23 cellular contexts compared by ENCODE assay signal in the genomic region with DNA sequence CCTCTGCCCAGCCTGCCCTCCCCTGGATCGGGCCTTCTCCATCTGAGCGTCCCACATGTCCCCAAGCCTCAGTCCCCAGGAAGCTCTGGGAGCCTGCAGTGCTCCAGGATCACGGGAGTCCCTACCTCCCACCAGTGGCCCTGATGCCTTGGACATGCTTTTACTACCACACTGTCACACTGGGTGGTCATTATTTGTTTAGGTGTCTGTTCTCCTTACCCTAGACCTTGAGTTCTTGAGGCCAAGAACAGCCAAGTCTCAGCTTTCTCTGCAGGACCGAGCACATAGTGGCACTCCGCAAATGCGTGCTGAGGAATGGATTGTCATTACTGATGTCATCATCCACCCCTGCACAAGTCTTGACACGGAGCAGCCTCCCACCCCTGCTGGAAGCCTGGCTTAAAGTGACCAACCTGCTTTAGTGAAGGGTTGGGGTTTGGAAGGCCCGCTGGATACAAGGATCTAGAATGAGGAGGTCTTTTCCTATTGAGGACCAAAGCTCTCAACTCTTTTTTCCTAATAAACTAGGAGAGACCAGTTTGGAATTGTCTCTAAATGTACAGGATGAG.
"Had no signal": no experiment of that assay in that cellular context is flagged by ENCODE, and none has a peak within 500 bp of the region (broad histone marks: within the 10 kb centered on the region; RNA-seq: fewer than 3 reads in every experiment).

No MANE protein-coding gene starts in this region.

- H3K27me3 ChIP-seq: colonic mucosa, hepatocyte had no signal

- H3K27ac ChIP-seq: colonic mucosa, esophagus muscularis mucosa, foreskin keratinocyte, gastroesophageal sphincter, heart left ventricle, hepatocyte, left lung, lower lobe of right lung had no signal

- H3K36me3 Mint-ChIP-seq: mesothelial cell of epicardium had no signal

- H3K9me3 Mint-ChIP-seq: dendritic cell treated with granulocyte-macrophage colony-stimulating factor and Interleukin-4, amounts not matched to agents 40 ng/mL and 50 ng/mL, for 4 days; immature natural killer cell; mesothelial cell of epicardium; naive B cell had no signal

- H3K4me3 ChIP-seq: colonic mucosa, esophagus muscularis mucosa, gastroesophageal sphincter, heart left ventricle, hepatocyte, left lung, lower lobe of right lung, mucosa of descending colon had no signal

- H3K9me3 ChIP-seq: colonic mucosa, esophagus muscularis mucosa, gastroesophageal sphincter, heart left ventricle, left lung, lower lobe of right lung, mucosa of descending colon had no signal

- FAIRE-seq: endothelial cell of umbilical vein, frontal cortex, kidney had no signal

- H3K27ac Mint-ChIP-seq: dendritic cell treated with granulocyte-macrophage colony-stimulating factor and Interleukin-4, amounts not matched to agents 40 ng/mL and 50 ng/mL, for 4 days; immature natural killer cell; mesothelial cell of epicardium had no signal

- H3K4me1 Mint-ChIP-seq: mesothelial cell of epicardium had no signal

- H3K4me3 Mint-ChIP-seq: dendritic cell treated with granulocyte-macrophage colony-stimulating factor and Interleukin-4, amounts not matched to agents 40 ng/mL and 50 ng/mL, for 4 days; immature natural killer cell; mesothelial cell of epicardium; naive B cell had no signal

- ATAC-seq: foreskin keratinocyte, gastroesophageal sphincter, heart left ventricle, left colon, left lung, left ventricle myocardium superior, lower lobe of right lung, mucosa of descending colon had no signal

- H3K4me2 ChIP-seq: hepatocyte had no signal

- H3K36me3 ChIP-seq: colonic mucosa, esophagus muscularis mucosa, gastroesophageal sphincter, heart left ventricle, left lung, lower lobe of right lung had no signal

- DNase-seq: colonic mucosa; cortex of kidney; effector CD8-positive, alpha-beta T cell; foreskin keratinocyte; heart left ventricle; immature natural killer cell; islet precursor cell; kidney; kidney glomerular epithelial cell; left colon; left lung; left ventricle myocardium superior; lower lobe of right lung; mesenchymal stem cell; mucosa of descending colon; naive B cell had no signal

- H2AFZ ChIP-seq: hepatocyte had no signal

- H3K79me2 ChIP-seq: hepatocyte had no signal

- H3K4me1 ChIP-seq: colonic mucosa, esophagus muscularis mucosa, foreskin keratinocyte, gastroesophageal sphincter, heart left ventricle, left lung, lower lobe of right lung had no signal
